In genomic region chr4:108094923-108095482, GRCh38 we compare ENCODE assay signal across 19 cellular contexts.
DNase-seq lines count a peak whose midpoint lies in the region; ATAC-seq, FAIRE-seq and TF ChIP-seq lines count a peak whose summit lies in the region.
"Had no signal": no experiment of that assay in that cellular context is flagged by ENCODE, and none has a peak within 500 bp of the region (broad histone marks: within the 10 kb centered on the region; RNA-seq: fewer than 3 reads in every experiment).

No MANE protein-coding gene starts in this region.

- peaks cover 94% of the 10 kb centered on the region for H3K4me1 Mint-ChIP-seq in CD4-positive, alpha-beta T cell (ENCODE audit: low read depth)

- H3K9me1 ChIP-seq in K562 (ENCODE audit: control insufficient read depth, insufficient read depth, low read length), result no peaks in the 10 kb centered on the region

- H3K9me3 ChIP-seq in CD4-positive, alpha-beta T cell (ENCODE audit: control insufficient read depth, low read length), result no peaks in the 10 kb centered on the region
- H3K9me3 ChIP-seq in OCI-LY1 (ENCODE audit: low read length), result no peaks in the 10 kb centered on the region
- H3K9me3 ChIP-seq in K562 (replicated peaks; ENCODE audit: control insufficient read depth, insufficient read depth, low read depth, low read length), result no peaks in the 10 kb centered on the region
- no peaks in the 10 kb centered on the region for H3K9me3 ChIP-seq in smooth muscle cell (replicated peaks; ENCODE audit: low read depth)
- H3K9me3 ChIP-seq in upper lobe of left lung, result no peaks in the 10 kb centered on the region
- H3K9me3 ChIP-seq: A549, BLaER1, body of pancreas had no signal

- no peaks in the 10 kb centered on the region for H3K27me3 Mint-ChIP-seq in CD4-positive, alpha-beta T cell

- no peaks in the 10 kb centered on the region; the same call in 1 of the 2 replicates for H3F3A ChIP-seq in OCI-LY1 (ENCODE audit: insufficient read depth, low read length)
- H3F3A ChIP-seq in smooth muscle cell (ENCODE audit: low read depth), result no peaks in the 10 kb centered on the region

- H3K9ac ChIP-seq in OCI-LY1 (ENCODE audit: low read length) (no peak overlapping the region), K562 (ENCODE audit: insufficient read depth in 1 of 2, low read depth in 2 of 2, low read length in 2 of 2) (no peak overlapping the region), smooth muscle cell (ENCODE audit: low read depth) (no peak overlapping the region)
- H3K9ac ChIP-seq: BLaER1 had no signal

- CTCF ChIA-PET in CD4-positive, alpha-beta T cell (lab: Charles Lee), result interaction anchor here (0.9 to 1.8 kb wide), 4 partner anchors 28 to 65 kb away, joined by 3 to 7 read pairs (median 4); no protein-coding TSS in a partner anchor
- CTCF ChIA-PET in K562 (lab: Yijun Ruan, JAX; ENCODE audit: low intra/inter-chr PET ratio), result no interaction called here

- peaks cover 69% of the 10 kb centered on the region for H3K36me3 ChIP-seq in OCI-LY1 (ENCODE audit: insufficient read depth, low read length)
- H3K36me3 ChIP-seq in K562 (ENCODE audit: control insufficient read depth, insufficient read depth, low read length), result no peaks in the 10 kb centered on the region
- H3K36me3 ChIP-seq in smooth muscle cell (ENCODE audit: low read depth), result no peaks in the 10 kb centered on the region
- H3K36me3 ChIP-seq in upper lobe of left lung, result no peaks in the 10 kb centered on the region

- H3K27me3 ChIP-seq in CD4-positive, alpha-beta T cell (ENCODE audit: control insufficient read depth, insufficient read depth, low read length), result no peaks in the 10 kb centered on the region
- H3K27me3 ChIP-seq in OCI-LY1 (ENCODE audit: insufficient read depth, low read length) (no peaks in the 10 kb centered on the region), K562 (ENCODE audit: control insufficient read depth in 2 of 2, insufficient read depth in 2 of 2, low read length in 2 of 2) (no peaks in the 10 kb centered on the region), smooth muscle cell (ENCODE audit: low read depth) (no peaks in the 10 kb centered on the region), upper lobe of left lung (no peaks in the 10 kb centered on the region)
- H3K27me3 ChIP-seq: BLaER1, body of pancreas had no signal

- DNase-seq in NCI-H748 (lab: John Stamatoyannopoulos, UW; ENCODE audit: unreplicated experiment) (peak; percentile 51), NCI-H748 treated with DMSO at 0.1 percent for 48 hours (lab: John Stamatoyannopoulos, UW) (no peak), K562 (ENCODE audit: extremely low read depth in 1 of 4, low spot score in 3 of 4) (peak; percentile 34 to 64 (median 40)), smooth muscle cell (lab: John Stamatoyannopoulos, UW; ENCODE audit: unreplicated experiment) (no peak), upper lobe of left lung (no peak)
- no peak for DNase-seq in CD4-positive, alpha-beta T cell
- no peak for DNase-seq in activated effector memory CD4-positive, alpha-beta T cell treated with anti-CD3 and anti-CD28 coated beads, Interleukin-2, amount 50 U/mL, for 16 hours
- DNase-seq: body of pancreas; glutamatergic neuron; GOT3; left colon; NCI-H345; stimulated activated CD4-positive, alpha-beta T cell treated with anti-CD3 and anti-CD28 coated beads, Interleukin-4, amount 100 ng/mL, for 24 hours had no signal

- H3K4me3 ChIP-seq in OCI-LY1 (ENCODE audit: low read depth, low read length, poor library complexity, severe bottlenecking) (no peak overlapping the region), K562 (no peak overlapping the region), smooth muscle cell (no peak overlapping the region), upper lobe of left lung (no peak overlapping the region)
- H3K4me3 ChIP-seq: A549, BLaER1, body of pancreas had no signal

- peak; percentile 78 for FAIRE-seq in K562 (lab: Jason Lieb, UNC)
- FAIRE-seq: A549, colon, G401.6, HTR-8/SVneo had no signal

- no peak for TF ChIP-seq CTCF in CD4-positive, alpha-beta T cell (IDR thresholded peaks at IDR 0.05)
- peak; percentile 42 for TF ChIP-seq CTCF in OCI-LY1 (IDR thresholded peaks at IDR 0.05; ENCODE audit: low read length)
- TF ChIP-seq CTCF in K562 (IDR thresholded peaks at IDR 0.05 in 2 of 3, conservative IDR thresholded peaks at IDR 0.05 in 1 of 3; ENCODE audit: insufficient read depth in 2 of 3, low read depth in 1 of 3, low read length in 3 of 3), result no peak
- no peak for TF ChIP-seq CTCF in smooth muscle cell (IDR thresholded peaks at IDR 0.05; ENCODE audit: borderline replicate concordance, insufficient read depth, poor library complexity, severe bottlenecking)
- TF ChIP-seq CTCF in upper lobe of left lung (IDR thresholded peaks at IDR 0.05), result no peak

- H3K27ac Mint-ChIP-seq in CD4-positive, alpha-beta T cell, result peak overlapping the region; percentile 92

- peak; percentile 44 for ATAC-seq in CD4-positive, alpha-beta T cell (ENCODE audit: poor library complexity)
- ATAC-seq in K562 (peak; percentile 74), upper lobe of left lung (ENCODE audit: low FRiP score in 2 of 2) (no peak)
- ATAC-seq: A549, body of pancreas, left colon had no signal

- peaks cover 90% of the 10 kb centered on the region for H3K36me3 Mint-ChIP-seq in CD4-positive, alpha-beta T cell (ENCODE audit: low read depth)

- POLR2A ChIA-PET in CD4-positive, alpha-beta T cell (lab: Charles Lee), result interaction anchor here (1.0 to 7.5 kb wide), 5 partner anchors 7 to 42 kb away, joined by 3 to 44 read pairs (median 8); no protein-coding TSS in a partner anchor
- POLR2A ChIA-PET in K562 (lab: Yijun Ruan, JAX), result no interaction called here

- no peak for TF ChIP-seq RAD21 in K562 (CRISPR knock-in tag; conservative IDR thresholded peaks at IDR 0.05 in 1 of 2, IDR thresholded peaks at IDR 0.05 in 1 of 2)

- H3K79me2 ChIP-seq in OCI-LY1 (ENCODE audit: insufficient read depth, low read length), result peaks cover 87% of the 10 kb centered on the region
- no peaks in the 10 kb centered on the region for H3K79me2 ChIP-seq in K562 (ENCODE audit: control insufficient read depth, insufficient read depth, low read length)
- peaks cover 55% of the 10 kb centered on the region for H3K79me2 ChIP-seq in smooth muscle cell (ENCODE audit: low read depth)

- H3K4me3 Mint-ChIP-seq in CD4-positive, alpha-beta T cell, result peak overlapping the region; percentile 67

- no peak for TF ChIP-seq EP300 in K562 (IDR thresholded peaks at IDR 0.05; ENCODE audit: low read length)
- no peak for TF ChIP-seq EP300 in upper lobe of left lung (IDR thresholded peaks at IDR 0.05)

- H3K4me2 ChIP-seq in OCI-LY1 (ENCODE audit: low read length) (no peak overlapping the region), K562 (ENCODE audit: insufficient read depth, low read length) (no peak overlapping the region), smooth muscle cell (no peak overlapping the region)
- H3K4me2 ChIP-seq: A549 had no signal

- H3K27ac ChIP-seq in CD4-positive, alpha-beta T cell (ENCODE audit: low read depth, low read length), result no peak overlapping the region
- no peak overlapping the region for H3K27ac ChIP-seq in OCI-LY1 (ENCODE audit: low read depth, low read length, poor library complexity, severe bottlenecking)
- H3K27ac ChIP-seq in K562 (ENCODE audit: extremely low read depth, low read depth, low read length), result no peak overlapping the region
- no peak overlapping the region for H3K27ac ChIP-seq in smooth muscle cell (ENCODE audit: low read depth)
- H3K27ac ChIP-seq in upper lobe of left lung, result no peak overlapping the region
- H3K27ac ChIP-seq: A549, BLaER1, body of pancreas had no signal

- intact Hi-C loops in CD4-positive, alpha-beta T cell (cut with DNase I, micrococcal nuclease), result loop anchor here in 1 of 2 experiments (5.0 kb wide), 1 partner anchor 37 kb away; no protein-coding TSS in a partner anchor
- intact Hi-C loops in K562 (cut with micrococcal nuclease), result no loop called here

- no peak overlapping the region for H2AFZ ChIP-seq in OCI-LY1 (ENCODE audit: low read length)
- no peak overlapping the region for H2AFZ ChIP-seq in K562 (ENCODE audit: low read depth, low read length)
- H2AFZ ChIP-seq in smooth muscle cell (ENCODE audit: low read depth), result no peak overlapping the region

- no peaks in the 10 kb centered on the region for H3K9me2 ChIP-seq in OCI-LY1 (ENCODE audit: low read depth, low read length)

- H3K4me1 ChIP-seq in OCI-LY1 (ENCODE audit: insufficient read depth, low read length, severe bottlenecking), result peaks cover 51% of the 10 kb centered on the region
- H3K4me1 ChIP-seq in K562 (replicated peaks in 1 of 2; ENCODE audit: control insufficient read depth in 2 of 2, insufficient read depth in 2 of 2, low read length in 2 of 2), result peaks cover 0 to 16% of the 10 kb centered on the region in 2 experiments; a peak in 1 of 5 replicates
- H3K4me1 ChIP-seq in smooth muscle cell (ENCODE audit: low read depth), result no peaks in the 10 kb centered on the region
- H3K4me1 ChIP-seq in upper lobe of left lung, result no peaks in the 10 kb centered on the region
- H3K4me1 ChIP-seq: A549, body of pancreas had no signal

- TF ChIP-seq POLR2A in K562 (conservative IDR thresholded peaks at IDR 0.05) (no peak), upper lobe of left lung (IDR thresholded peaks at IDR 0.05) (no peak)

- in situ Hi-C loops in K562 (cut with MboI), result no loop called here

- H3K9me3 Mint-ChIP-seq in CD4-positive, alpha-beta T cell, result no peaks in the 10 kb centered on the region

- WGBS in K562 (ENCODE audit: insufficient coverage, low coverage, missing lambda C conversion rate), result 11% methylated on average over 5 of the region's 5 CpGs
- 81% methylated on average over 5 of the region's 5 CpGs for WGBS in smooth muscle cell (ENCODE audit: low lambda C conversion rate)
- WGBS in upper lobe of left lung, 2 donors, result 69 to 83% methylated on average over 5 of the region's 5 CpGs

- H4K20me1 ChIP-seq in OCI-LY1 (ENCODE audit: insufficient read depth, low read length), result no peaks in the 10 kb centered on the region
- no peaks in the 10 kb centered on the region for H4K20me1 ChIP-seq in K562 (replicated peaks; ENCODE audit: control insufficient read depth, insufficient read depth, low read length)
- peaks cover 46% of the 10 kb centered on the region for H4K20me1 ChIP-seq in smooth muscle cell (ENCODE audit: low read depth)

- BruUV-seq in K562 (replicated peaks; lab: Mats Ljungman, UMichigan), result no TSS peak

TF ChIP-seq in K562, 482 proteins besides CTCF, POLR2A, EP300 and RAD21 (continues in another document):
- no peak for TF ChIP-seq SUPT5H (IDR thresholded peaks at IDR 0.05)
- peak; percentile 39; the same call in 1 of the 2 replicates for TF ChIP-seq POLR2AphosphoS5 (IDR thresholded peaks at IDR 0.05; ENCODE audit: control insufficient read depth, insufficient read depth, low read depth, low read length)
- TF ChIP-seq ARID1B (IDR thresholded peaks at IDR 0.05), result peak; percentile 30; the same call in 1 of the 2 replicates
- TF ChIP-seq SMARCA4 (IDR thresholded peaks at IDR 0.05), result 0 out of 2 replicates have a peak, but pooled peaks have one; percentile 17
- TF ChIP-seq NFIC (IDR thresholded peaks at IDR 0.05), result 0 out of 2 replicates have a peak, but pooled peaks have one; percentile 7
- 0 out of 2 replicates have a peak, but pooled peaks have one; percentile 31 for TF ChIP-seq DPF2 (IDR thresholded peaks at IDR 0.05)
- no peak for TF ChIP-seq MCM5 (IDR thresholded peaks at IDR 0.05; ENCODE audit: low read depth)
- no peak for TF ChIP-seq SLC30A9 (CRISPR knock-in tag; IDR thresholded peaks at IDR 0.05)

Comparison
In these comparisons a context has a peak if more than half of its experiments do, and no peak if none do; other contexts are left out.
1. DNase-seq: peak in NCI-H748 (single experiment) and K562 (4 of 4); none in NCI-H748 treated with DMSO at 0.1 percent for 48 hours (single experiment), CD4-positive, alpha-beta T cell (0 of 10), smooth muscle cell (single experiment), activated effector memory CD4-positive, alpha-beta T cell treated with anti-CD3 and anti-CD28 coated beads, Interleukin-2, amount 50 U/mL, for 16 hours (single experiment) and upper lobe of left lung (0 of 2).
2. ATAC-seq: peak in CD4-positive, alpha-beta T cell (single experiment) and K562 (single experiment); none in upper lobe of left lung (0 of 2).